ENCODE assay signal across 9 cellular contexts in the genomic region with DNA sequence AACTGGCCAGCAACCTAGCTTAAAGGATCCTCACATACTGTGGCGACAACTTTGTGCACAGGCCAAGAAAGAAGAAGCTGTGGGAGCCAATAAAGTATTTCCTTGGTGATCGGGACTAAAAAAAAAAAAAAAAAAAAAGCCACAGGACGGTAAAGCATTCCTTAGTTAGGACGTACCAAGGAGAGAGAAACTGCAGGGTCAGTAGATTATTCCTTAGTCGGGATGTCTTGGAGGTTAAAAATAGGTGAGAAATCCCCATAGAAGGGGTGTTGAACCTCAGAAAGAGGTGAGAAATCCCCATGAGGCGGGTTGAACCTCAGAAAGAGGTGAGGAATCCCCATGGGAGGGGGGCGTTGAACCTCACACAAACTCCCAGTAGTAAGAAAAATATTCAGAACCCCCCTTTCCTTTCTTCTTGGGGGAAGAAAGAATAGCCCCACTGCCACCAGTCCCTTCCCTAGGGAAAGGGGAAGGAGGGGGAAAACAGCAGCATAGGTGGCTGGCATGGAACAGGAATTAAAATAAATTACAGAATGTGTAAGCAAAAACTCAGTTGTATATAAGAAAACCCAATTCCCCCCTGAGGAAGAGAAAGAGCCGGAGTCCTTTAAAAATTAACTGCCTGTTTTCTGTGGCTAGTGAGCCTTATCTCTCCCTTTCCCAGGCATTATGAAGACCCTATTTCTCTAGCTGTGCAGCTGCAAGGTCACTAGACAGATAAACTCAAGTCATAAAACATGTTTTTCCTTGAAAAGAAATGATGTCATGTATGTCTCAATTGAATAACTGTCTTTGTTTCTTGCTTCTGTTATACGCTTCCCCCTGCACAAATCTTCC. TPM values are rescaled to one million over a fixed set of nuclear protein-coding genes. Genes with fewer than 3 reads are reported as not detected.
A peak's percentile ranks its signal among the peaks of the same experiment; 100 is the strongest.
DNase-seq lines count a peak whose midpoint lies in the region; ATAC-seq, FAIRE-seq and TF ChIP-seq lines count a peak whose summit lies in the region.
"Had no signal": no experiment of that assay in that cellular context is flagged by ENCODE, and none has a peak within 500 bp of the region (broad histone marks: within the 10 kb centered on the region; RNA-seq: fewer than 3 reads in every experiment).

No MANE protein-coding gene starts in this region.

- H3K4me2 ChIP-seq in PC-3 (ENCODE audit: low read length), result peak overlapping the region; percentile 93

- H3K27ac ChIP-seq in PC-3 (ENCODE audit: low read length), result peak overlapping the region; percentile 80
- peak overlapping the region; percentile 88 to 94 (median 90) for H3K27ac ChIP-seq in gastrocnemius medialis

- POLR2A ChIA-PET in PC-3 (lab: Charles Lee; ENCODE audit: unreplicated experiment), result no interaction called here

- DNase-seq in GM12891 (ENCODE audit: insufficient read length, low spot score) (no peak), PC-3 (no peak), fibroblast of pulmonary artery (ENCODE audit: low read depth) (peak; percentile 23), gastrocnemius medialis (no peak), HuH-7.5 (ENCODE audit: low spot score) (no peak), NCI-H1048 (lab: John Stamatoyannopoulos, UW) (no peak)
- DNase-seq: T-helper 9 cell had no signal

- no peaks in the 10 kb centered on the region for H3K27me3 ChIP-seq in PC-3 (ENCODE audit: low read length)
- H3K27me3 ChIP-seq in gastrocnemius medialis, result no peaks in the 10 kb centered on the region

- H3K36me3 ChIP-seq in PC-3 (ENCODE audit: low read depth, low read length) (no peaks in the 10 kb centered on the region), gastrocnemius medialis (no peaks in the 10 kb centered on the region)

- H3K4me1 ChIP-seq in PC-3 (ENCODE audit: insufficient read depth, low read length), result peaks cover 49% of the 10 kb centered on the region
- H3K4me1 ChIP-seq in gastrocnemius medialis, result peaks cover 6 to 36% of the 10 kb centered on the region in 2 donors

- no peak for TF ChIP-seq POLR2A in GM12891 (IDR thresholded peaks at IDR 0.05; ENCODE audit: low read depth, low read length)
- TF ChIP-seq POLR2A in gastrocnemius medialis (IDR thresholded peaks at IDR 0.05), result no peak

- no peaks in the 10 kb centered on the region for H3K79me2 ChIP-seq in PC-3 (ENCODE audit: low read length)

- H3K9me3 ChIP-seq in PC-3 (ENCODE audit: low read length), result no peaks in the 10 kb centered on the region
- no peaks in the 10 kb centered on the region for H3K9me3 ChIP-seq in gastrocnemius medialis

- peak overlapping the region; percentile 79 for H2AFZ ChIP-seq in PC-3 (ENCODE audit: low read length)

- H3K4me3 ChIP-seq in PC-3 (ENCODE audit: low read length) (peak overlapping the region; percentile 74), fibroblast of pulmonary artery (replicated peaks; ENCODE audit: low read depth, low read length) (peak overlapping the region; percentile 59), gastrocnemius medialis (peak overlapping the region in 3 of 4 donors; percentile 82 to 90 (median 85))

- CTCF ChIA-PET in PC-3 (lab: Charles Lee), result no interaction called here

- H3F3A ChIP-seq in PC-3 (ENCODE audit: low read length, unreplicated experiment), result peaks cover 5% of the 10 kb centered on the region

- TF ChIP-seq CTCF in PC-3 (conservative IDR thresholded peaks at IDR 0.05; ENCODE audit: low read depth, low read length) (no peak), fibroblast of pulmonary artery (IDR thresholded peaks at IDR 0.05; ENCODE audit: low read length, missing control alignments) (no peak), gastrocnemius medialis (IDR thresholded peaks at IDR 0.05 in 4 of 5, conservative IDR thresholded peaks at IDR 0.05 in 1 of 5) (no peak)

- FAIRE-seq in GM12891 (lab: Jason Lieb, UNC), result peak; percentile 16

- H3K9me2 ChIP-seq in PC-3 (replicated peaks; ENCODE audit: low read length), result no peaks in the 10 kb centered on the region

- ATAC-seq in PC-3 (no peak), gastrocnemius medialis (no peak), GM18870 (IDR thresholded peaks at IDR 0.05; ENCODE audit: unreplicated experiment) (no peak), HG03521 (IDR thresholded peaks at IDR 0.05; ENCODE audit: unreplicated experiment) (no peak)

- no TSS peak for BruUV-seq in PC-3 (replicated peaks; lab: Mats Ljungman, UMichigan)

- no peaks in the 10 kb centered on the region for H4K20me1 ChIP-seq in PC-3 (ENCODE audit: low read length)

- in situ Hi-C loops in gastrocnemius medialis (cut with MboI; ENCODE audit: low sequenced_read_pairs in 4 of 4), result no loop called here

- H3K9ac ChIP-seq in PC-3 (ENCODE audit: low read length), result peak overlapping the region; percentile 61

- intact Hi-C loops in PC-3 (cut with micrococcal nuclease), result loop anchor here (10.0 kb wide), 1 partner anchor 142 kb away; a partner anchor contains a TSS
- intact Hi-C loops in gastrocnemius medialis (cut with DNase I; ENCODE audit: low total_unique reads), result loop anchor here (10.0 kb wide), 1 partner anchor 362 kb away; a partner anchor contains a TSS

TF ChIP-seq in GM12891, 5 proteins besides CTCF, POLR2A, EP300 and RAD21:
- no peak for TF ChIP-seq POU2F2 (IDR thresholded peaks at IDR 0.05; ENCODE audit: low read depth, low read length)
- no peak for TF ChIP-seq SPI1 (IDR thresholded peaks at IDR 0.05; ENCODE audit: low read depth, low read length)
- no peak for TF ChIP-seq PAX5 (IDR thresholded peaks at IDR 0.05; ENCODE audit: insufficient read depth, low read length, severe bottlenecking)
- no peak for TF ChIP-seq POLR2AphosphoS5 (IDR thresholded peaks at IDR 0.05; ENCODE audit: low read depth, low read length)
- no peak for TF ChIP-seq TAF1 (IDR thresholded peaks at IDR 0.05; ENCODE audit: low read depth, low read length)

RNA-seq across cellular contexts. Expression of a gene that starts 26.8 kb away (rescaled TPM):
- 0.40 TPM for polyA plus RNA-seq in GM12891 (2012; ENCODE audit: low read depth, missing spikeins)
- total RNA-seq in PC-3 (2014; rRNA removed) (not detected in 2 replicates), gastrocnemius medialis (under 1 TPM in 1 of 4 donors, not detected in 3; 0.20 TPM)

RNA-seq across cellular contexts. Expression of a gene that starts 46.5 kb away (rescaled TPM):
- polyA plus RNA-seq in GM12891 (2012; ENCODE audit: low read depth, missing spikeins), result 0.10 TPM
- not detected in 2 replicates for total RNA-seq in PC-3 (2014; rRNA removed)
- total RNA-seq in gastrocnemius medialis, result not detected

RNA-seq across cellular contexts. Expression of a gene that starts 55.4 kb away (rescaled TPM):
- polyA plus RNA-seq in GM12891 (2012; ENCODE audit: low read depth, missing spikeins), result 0.33 TPM
- total RNA-seq in PC-3 (2014; rRNA removed), result 0.06 TPM in 1 of 2 replicates, not detected in the other
- under 1 TPM; 0.10 to 0.23 (median 0.21) TPM for total RNA-seq in gastrocnemius medialis

RNA-seq across cellular contexts. Expression of a gene that starts 57.3 kb away (rescaled TPM):
- polyA plus RNA-seq in GM12891 (2012; ENCODE audit: low read depth, missing spikeins), result 0.31 TPM
- total RNA-seq in PC-3 (2014; rRNA removed) (not detected in 2 replicates), gastrocnemius medialis (not detected)
